In the genomic region with DNA sequence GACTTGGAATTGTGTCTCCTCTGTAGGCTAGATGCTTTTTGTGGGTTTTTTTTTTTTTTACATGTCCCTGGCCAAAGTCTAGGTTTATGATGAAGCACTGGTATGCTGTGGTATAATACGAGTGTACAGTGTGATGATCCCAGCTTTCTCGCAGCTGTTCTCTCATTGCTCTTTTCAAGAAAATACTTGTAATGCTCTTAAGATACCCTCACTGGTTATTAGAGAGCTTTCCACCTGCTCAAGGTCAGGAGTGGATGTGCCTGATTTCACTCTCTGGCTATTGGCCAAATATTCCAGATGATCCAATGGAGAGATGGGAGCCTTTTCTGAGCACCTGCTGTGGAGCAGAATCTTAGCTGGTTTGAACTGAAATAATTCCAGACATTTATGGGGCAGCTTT, we compare ENCODE assay signal across 20 cellular contexts.
"Had no signal": no experiment of that assay in that cellular context is flagged by ENCODE, and none has a peak within 500 bp of the region (broad histone marks: within the 10 kb centered on the region; RNA-seq: fewer than 3 reads in every experiment).

No MANE protein-coding gene starts in this region.

- H3K4me3 ChIP-seq: dorsolateral prefrontal cortex, gastrocnemius medialis, lower lobe of right lung, prostate gland, right atrium auricular region, stomach, tibial artery had no signal

- H3K27me3 ChIP-seq: dorsolateral prefrontal cortex, gastrocnemius medialis, right atrium auricular region, stomach, tibial artery had no signal

- H3K27ac Mint-ChIP-seq: naive B cell; natural killer cell treated with Interleukin-12 subunit alpha and Interleukin-12 subunit beta and Interleukin-15 and Interleukin-18, amount 100 ng/mL, for 72 hours; stimulated activated effector memory CD8-positive, alpha-beta T cell treated with anti-CD3 and anti-CD28 coated beads, Interleukin-12 subunit alpha, Interleukin-12 subunit beta, amount 100 ng/mL, for 72 hours; type B pancreatic cell had no signal

- H3K4me3 Mint-ChIP-seq: naive B cell; natural killer cell treated with Interleukin-12 subunit alpha and Interleukin-12 subunit beta and Interleukin-15 and Interleukin-18, amount 100 ng/mL, for 72 hours; neural crest cell; stimulated activated effector memory CD8-positive, alpha-beta T cell treated with anti-CD3 and anti-CD28 coated beads, Interleukin-12 subunit alpha, Interleukin-12 subunit beta, amount 100 ng/mL, for 72 hours; type B pancreatic cell had no signal

- H3K36me3 Mint-ChIP-seq: stimulated activated effector memory CD8-positive, alpha-beta T cell treated with anti-CD3 and anti-CD28 coated beads, Interleukin-12 subunit alpha, Interleukin-12 subunit beta, amount 100 ng/mL, for 72 hours; type B pancreatic cell had no signal

- H3K4me1 ChIP-seq: gastrocnemius medialis, lower lobe of right lung, prostate gland, stomach had no signal

- H3K4me1 Mint-ChIP-seq: naive B cell; stimulated activated effector memory CD8-positive, alpha-beta T cell treated with anti-CD3 and anti-CD28 coated beads, Interleukin-12 subunit alpha, Interleukin-12 subunit beta, amount 100 ng/mL, for 72 hours had no signal

- DNase-seq: dorsolateral prefrontal cortex; effector CD4-positive, alpha-beta T cell; foreskin fibroblast; gastrocnemius medialis; head of caudate nucleus; left ventricle myocardium superior; lower lobe of right lung; naive B cell; stimulated activated CD4-positive, alpha-beta T cell treated with anti-CD3 and anti-CD28 coated beads, Interleukin-2, amount 100 ng/mL, for 24 hours; stimulated activated CD4-positive, alpha-beta T cell treated with anti-CD3 and anti-CD28 coated beads, Interleukin-4, amount 100 ng/mL, for 24 hours; stimulated activated naive CD4-positive, alpha-beta T cell treated with Interleukin-2 at 50 U/mL for 16 hours; stomach; tibial artery had no signal

- H3K36me3 ChIP-seq: gastrocnemius medialis, lower lobe of right lung, neutrophil, prostate gland, right atrium auricular region, stomach, tibial artery had no signal

- H3K9me3 ChIP-seq: gastrocnemius medialis, prostate gland, tibial artery had no signal

- H3K27ac ChIP-seq: dorsolateral prefrontal cortex, gastrocnemius medialis, lower lobe of right lung, neutrophil, prostate gland, right atrium auricular region, stomach, tibial artery had no signal
